9 cellular contexts compared by ENCODE assay signal in the genomic region with DNA sequence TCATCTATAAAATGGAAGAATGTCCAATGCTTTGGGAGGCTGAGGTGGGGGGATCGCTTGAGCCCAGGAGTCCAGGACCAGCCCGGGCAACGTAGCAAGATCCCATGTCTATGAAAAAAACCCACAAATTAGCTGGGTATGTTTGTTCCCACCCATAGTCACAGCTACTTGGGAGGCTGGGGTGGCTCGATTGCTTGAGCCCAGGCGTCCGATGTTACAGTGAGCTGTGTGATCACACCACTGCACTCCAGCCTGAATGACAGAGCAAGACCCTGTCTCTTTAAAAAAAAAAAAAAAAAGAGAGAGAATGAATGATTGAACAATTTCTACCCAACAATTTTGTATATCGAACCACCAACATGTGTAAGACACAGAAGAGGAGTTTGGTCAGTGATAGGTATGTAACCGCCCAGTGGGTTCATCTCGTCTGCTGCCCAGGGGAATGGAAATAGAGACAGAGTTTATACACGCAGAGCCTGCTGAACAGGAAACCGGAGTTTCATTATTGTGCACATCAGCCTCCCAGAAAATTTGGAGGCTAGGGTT. TPM values are rescaled to one million over a fixed set of nuclear protein-coding genes. Genes with fewer than 3 reads are reported as not detected.
DNase-seq lines count a peak whose midpoint lies in the region; ATAC-seq, FAIRE-seq and TF ChIP-seq lines count a peak whose summit lies in the region.
"Had no signal": no experiment of that assay in that cellular context is flagged by ENCODE, and none has a peak within 500 bp of the region (broad histone marks: within the 10 kb centered on the region; RNA-seq: fewer than 3 reads in every experiment).

No MANE protein-coding gene starts in this region.

- peak overlapping the region; percentile 61; the same call in 1 of the 2 replicates for H3K4me3 Mint-ChIP-seq in HFFc6
- peak overlapping the region; percentile 80 for H3K4me3 Mint-ChIP-seq in natural killer cell

- H3K4me2 ChIP-seq in A549 = peak overlapping the region; percentile 86

- H3K4me3 ChIP-seq in A549 (peak overlapping the region; percentile 29; the same call in 2 of the 3 replicates), coronary artery (peak overlapping the region; percentile 47)

- peak; percentile 31 to 69; a peak in 4 of 6 replicates for ATAC-seq in A549
- ATAC-seq in natural killer cell = peak in 1 of 3 donors; percentile 3
- no peak for ATAC-seq in HG02588 (IDR thresholded peaks at IDR 0.05; ENCODE audit: unreplicated experiment)

- H3K9me3 Mint-ChIP-seq in HFFc6 = peaks cover 7% of the 10 kb centered on the region; the same call in 1 of the 2 replicates
- H3K9me3 Mint-ChIP-seq in natural killer cell = no peaks in the 10 kb centered on the region

- TF ChIP-seq EP300 in A549 (IDR thresholded peaks at IDR 0.05) = no peak

- CTCF ChIA-PET in A549 (lab: Yijun Ruan, JAX) = interaction anchor here (0.7 to 1.6 kb wide), 5 partner anchors 10 to 91 kb away, joined by 3 to 5 read pairs (median 4); a partner anchor contains a TSS

- TF ChIP-seq CTCF in A549 (IDR thresholded peaks at IDR 0.05) = no peak
- no peak for TF ChIP-seq CTCF in HFFc6 (IDR thresholded peaks at IDR 0.05)
- no peak for TF ChIP-seq CTCF in coronary artery (IDR thresholded peaks at IDR 0.05)
- TF ChIP-seq CTCF in natural killer cell (IDR thresholded peaks at IDR 0.05) = no peak

- H3K27me3 Mint-ChIP-seq in HFFc6 (ENCODE audit: insufficient read depth) = no peaks in the 10 kb centered on the region; the same call in 1 of the 2 replicates
- no peaks in the 10 kb centered on the region for H3K27me3 Mint-ChIP-seq in natural killer cell (ENCODE audit: low read depth in 2 of 2)

- no peak for TF ChIP-seq RAD21 in A549 (conservative IDR thresholded peaks at IDR 0.05 in 1 of 2, IDR thresholded peaks at IDR 0.05 in 1 of 2)

- peaks cover 23% of the 10 kb centered on the region for H3K9me3 ChIP-seq in A549

- POLR2A ChIA-PET in A549 (lab: Yijun Ruan, JAX) = interaction anchor here (0.5 to 1.7 kb wide), 10 partner anchors 10 to 498 kb away, joined by 3 to 24 read pairs (median 4); a partner anchor contains a TSS

- peaks cover 22% of the 10 kb centered on the region for H3K4me1 ChIP-seq in A549

- no peak for FAIRE-seq in A549 (lab: Jason Lieb, UNC)
- FAIRE-seq: D721Med had no signal

- H3K27ac Mint-ChIP-seq in HFFc6 = peak overlapping the region; percentile 93
- H3K27ac Mint-ChIP-seq in natural killer cell = peak overlapping the region; percentile 81 to 93

- WGBS in A549 (ENCODE audit: missing lambda C conversion rate) = 57% methylated on average over 11 of the region's 11 CpGs

- H3K36me3 Mint-ChIP-seq in HFFc6 (ENCODE audit: low read depth) (peaks cover 5% of the 10 kb centered on the region), natural killer cell (no peaks in the 10 kb centered on the region)

- DNase-seq in A549 (ENCODE audit: low read depth in 1 of 2, low spot score in 1 of 2) = peak in 1 of 2 experiments; percentile 53
- DNase-seq in HFFc6 = no peak
- no peak for DNase-seq in coronary artery (ENCODE audit: low spot score)
- DNase-seq in natural killer cell = no peak
- no peak for DNase-seq in cerebellar nuclear complex (lab: John Stamatoyannopoulos, UW)
- DNase-seq in NCI-H526 treated with DMSO at 0.1 percent for 48 hours (lab: John Stamatoyannopoulos, UW) = no peak
- DNase-seq in posterior vena cava (ENCODE audit: low spot score) = no peak

- peaks cover 27% of the 10 kb centered on the region for H3K4me1 Mint-ChIP-seq in HFFc6 (ENCODE audit: low read depth)
- H3K4me1 Mint-ChIP-seq in natural killer cell = peaks cover 9 to 25% of the 10 kb centered on the region in 2 donors

- H3K27ac ChIP-seq in A549 (peak overlapping the region; percentile 87 to 93), coronary artery (peak overlapping the region; percentile 16 to 72)

- intact Hi-C loops in natural killer cell (cut with micrococcal nuclease) (loop anchor here (1.0 to 5.0 kb wide), 5 partner anchors 27 to 44 kb away; a partner anchor contains a TSS), posterior vena cava (cut with DNase I) (no loop called here)

- no peak for TF ChIP-seq POLR2A in A549 (IDR thresholded peaks at IDR 0.05; ENCODE audit: low read length)

TF ChIP-seq in A549, 52 proteins besides CTCF, POLR2A, EP300 and RAD21 (continues in another document):
- TF ChIP-seq JUNB (IDR thresholded peaks at IDR 0.05) (no peak), FOSB (CRISPR knock-in tag; IDR thresholded peaks at IDR 0.05) (peak; percentile 72), BHLHE40 (IDR thresholded peaks at IDR 0.05; ENCODE audit: low read depth, low read length) (no peak), TFCP2L1 (CRISPR knock-in tag; IDR thresholded peaks at IDR 0.05) (no peak), POLR2AphosphoS2 (conservative IDR thresholded peaks at IDR 0.05; ENCODE audit: low read length) (no peak), SREBF2 (IDR thresholded peaks at IDR 0.05) (no peak), FOXS1 (CRISPR knock-in tag; IDR thresholded peaks at IDR 0.05) (0 out of 2 replicates have a peak, but pooled peaks have one; percentile 33), GATA3 (IDR thresholded peaks at IDR 0.05; ENCODE audit: borderline replicate concordance) (no peak), RARB (CRISPR knock-in tag; IDR thresholded peaks at IDR 0.05) (no peak), NPAS2 (CRISPR knock-in tag; IDR thresholded peaks at IDR 0.05; ENCODE audit: borderline replicate concordance) (no peak)
- TF ChIP-seq, protein P1, sequence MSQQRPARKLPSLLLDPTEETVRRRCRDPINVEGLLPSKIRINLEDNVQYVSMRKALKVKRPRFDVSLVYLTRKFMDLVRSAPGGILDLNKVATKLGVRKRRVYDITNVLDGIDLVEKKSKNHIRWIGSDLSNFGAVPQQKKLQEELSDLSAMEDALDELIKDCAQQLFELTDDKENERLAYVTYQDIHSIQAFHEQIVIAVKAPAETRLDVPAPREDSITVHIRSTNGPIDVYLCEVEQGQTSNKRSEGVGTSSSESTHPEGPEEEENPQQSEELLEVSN (IDR thresholded peaks at IDR 0.05; ENCODE audit: borderline replicate concordance, low read depth) = no peak
- TF ChIP-seq, protein P2, sequence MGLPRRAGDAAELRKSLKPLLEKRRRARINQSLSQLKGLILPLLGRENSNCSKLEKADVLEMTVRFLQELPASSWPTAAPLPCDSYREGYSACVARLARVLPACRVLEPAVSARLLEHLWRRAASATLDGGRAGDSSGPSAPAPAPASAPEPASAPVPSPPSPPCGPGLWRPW (IDR thresholded peaks at IDR 0.05) = no peak
- TF ChIP-seq, protein P3, sequence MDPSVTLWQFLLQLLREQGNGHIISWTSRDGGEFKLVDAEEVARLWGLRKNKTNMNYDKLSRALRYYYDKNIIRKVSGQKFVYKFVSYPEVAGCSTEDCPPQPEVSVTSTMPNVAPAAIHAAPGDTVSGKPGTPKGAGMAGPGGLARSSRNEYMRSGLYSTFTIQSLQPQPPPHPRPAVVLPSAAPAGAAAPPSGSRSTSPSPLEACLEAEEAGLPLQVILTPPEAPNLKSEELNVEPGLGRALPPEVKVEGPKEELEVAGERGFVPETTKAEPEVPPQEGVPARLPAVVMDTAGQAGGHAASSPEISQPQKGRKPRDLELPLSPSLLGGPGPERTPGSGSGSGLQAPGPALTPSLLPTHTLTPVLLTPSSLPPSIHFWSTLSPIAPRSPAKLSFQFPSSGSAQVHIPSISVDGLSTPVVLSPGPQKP (IDR thresholded peaks at IDR 0.05; ENCODE audit: low read depth, low read length) = no peak
- TF ChIP-seq, protein P4, sequence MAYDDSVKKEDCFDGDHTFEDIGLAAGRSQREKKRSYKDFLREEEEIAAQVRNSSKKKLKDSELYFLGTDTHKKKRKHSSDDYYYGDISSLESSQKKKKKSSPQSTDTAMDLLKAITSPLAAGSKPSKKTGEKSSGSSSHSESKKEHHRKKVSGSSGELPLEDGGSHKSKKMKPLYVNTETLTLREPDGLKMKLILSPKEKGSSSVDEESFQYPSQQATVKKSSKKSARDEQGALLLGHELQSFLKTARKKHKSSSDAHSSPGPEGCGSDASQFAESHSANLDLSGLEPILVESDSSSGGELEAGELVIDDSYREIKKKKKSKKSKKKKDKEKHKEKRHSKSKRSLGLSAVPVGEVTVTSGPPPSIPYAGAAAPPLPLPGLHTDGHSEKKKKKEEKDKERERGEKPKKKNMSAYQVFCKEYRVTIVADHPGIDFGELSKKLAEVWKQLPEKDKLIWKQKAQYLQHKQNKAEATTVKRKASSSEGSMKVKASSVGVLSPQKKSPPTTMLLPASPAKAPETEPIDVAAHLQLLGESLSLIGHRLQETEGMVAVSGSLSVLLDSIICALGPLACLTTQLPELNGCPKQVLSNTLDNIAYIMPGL (CRISPR knock-in tag; IDR thresholded peaks at IDR 0.05; ENCODE audit: borderline replicate concordance) = no peak
- TF ChIP-seq, protein P5, sequence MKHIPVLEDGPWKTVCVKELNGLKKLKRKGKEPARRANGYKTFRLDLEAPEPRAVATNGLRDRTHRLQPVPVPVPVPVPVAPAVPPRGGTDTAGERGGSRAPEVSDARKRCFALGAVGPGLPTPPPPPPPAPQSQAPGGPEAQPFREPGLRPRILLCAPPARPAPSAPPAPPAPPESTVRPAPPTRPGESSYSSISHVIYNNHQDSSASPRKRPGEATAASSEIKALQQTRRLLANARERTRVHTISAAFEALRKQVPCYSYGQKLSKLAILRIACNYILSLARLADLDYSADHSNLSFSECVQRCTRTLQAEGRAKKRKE (CRISPR knock-in tag; IDR thresholded peaks at IDR 0.05; ENCODE audit: low read depth) = peak; percentile 57; the same call in 1 of the 2 replicates

RNA-seq across cellular contexts. Expression of a gene that starts 26.2 kb away (rescaled TPM):
- polyA plus RNA-seq in A549 (2011; rRNA removed) (176 and 208 TPM in 2 replicates), A549 (2017; fragmentation: RNase III; extraction: RNeasy Plus Mini Kit Qiagen cat#74134 plus additional on column Dnase treatment) (289 to 322 TPM (median 304 TPM) in 3 replicates)
- polyA plus RNA-seq in A549 (2012; cell fraction: cytosol; rRNA removed) = 184 and 254 TPM in 2 replicates
- polyA plus RNA-seq in A549 (2012; cell fraction: nucleus; rRNA removed) = 131 and 150 TPM in 2 replicates
- polyA minus RNA-seq in A549 (2011; rRNA and poly(A)+ RNA removed) = 418 and 510 TPM in 2 replicates
- 100 to 1,000 TPM; 240 to 276 (median 258) TPM for total RNA-seq in HFFc6 (2021; fragmentation: NEBNext Ultra II Directional; extraction: Animal tissue kit (Norgen Biotek cat#: 25700))
- total RNA-seq in natural killer cell (100 to 1,000 TPM in 2 of 3 donors, 10 to 100 TPM in 1; 86.2 to 126 (median 121) TPM), posterior vena cava (100 to 1,000 TPM; 140 to 169 TPM)

RNA-seq across cellular contexts. Expression of a gene that starts 36.8 kb away (rescaled TPM):
- polyA plus RNA-seq in A549 (2011; rRNA removed) (525 and 594 TPM in 2 replicates), A549 (2017; fragmentation: RNase III; extraction: RNeasy Plus Mini Kit Qiagen cat#74134 plus additional on column Dnase treatment) (191 to 207 TPM (median 203 TPM) in 3 replicates)
- 540 and 757 TPM in 2 replicates for polyA plus RNA-seq in A549 (2012; cell fraction: cytosol; rRNA removed)
- 1,192 and 1,375 TPM in 2 replicates for polyA plus RNA-seq in A549 (2012; cell fraction: nucleus; rRNA removed)
- polyA minus RNA-seq in A549 (2011; rRNA and poly(A)+ RNA removed) = 620 and 630 TPM in 2 replicates
- total RNA-seq in HFFc6 (2021; fragmentation: NEBNext Ultra II Directional; extraction: Animal tissue kit (Norgen Biotek cat#: 25700)) = 100 to 1,000 TPM; 213 to 319 (median 307) TPM
- total RNA-seq in natural killer cell (1,000 to 10,000 TPM; 1,579 to 2,725 (median 2,168) TPM), posterior vena cava (1,000 to 10,000 TPM in 1 of 2 donors, 100 to 1,000 TPM in 1; 445 to 1,411 TPM)
